16 cellular contexts compared by ENCODE assay signal in the genomic region with DNA sequence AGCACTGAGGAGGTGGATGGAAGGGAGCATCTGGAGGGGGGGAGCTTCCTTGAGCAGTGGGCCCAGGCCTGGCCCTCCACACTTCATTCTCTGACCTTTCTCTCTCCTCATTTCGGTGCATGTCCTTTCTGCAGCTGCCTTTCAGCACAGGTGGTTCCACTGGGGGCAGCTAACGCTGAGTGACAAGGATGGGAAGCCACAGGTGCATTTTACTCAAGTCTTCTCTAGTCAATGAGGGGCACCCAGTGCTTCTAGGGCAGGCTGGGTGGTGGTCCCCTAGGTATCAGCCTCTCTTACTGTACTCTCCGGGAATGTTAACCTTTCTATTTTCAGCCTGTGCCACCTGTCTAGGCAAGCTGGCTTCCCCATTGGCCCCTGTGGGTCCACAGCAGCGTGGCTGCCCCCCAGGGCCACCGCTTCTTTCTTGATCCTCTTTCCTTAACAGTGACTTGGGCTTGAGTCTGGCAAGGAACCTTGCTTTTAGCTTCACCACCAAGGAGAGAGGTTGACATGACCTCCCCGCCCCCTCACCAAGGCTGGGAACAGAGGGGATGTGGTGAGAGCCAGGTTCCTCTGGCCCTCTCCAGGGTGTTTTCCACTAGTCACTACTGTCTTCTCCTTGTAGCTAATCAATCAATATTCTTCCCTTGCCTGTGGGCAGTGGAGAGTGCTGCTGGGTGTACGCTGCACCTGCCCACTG. TPM values are rescaled to one million over a fixed set of nuclear protein-coding genes. Genes with fewer than 3 reads are reported as not detected.
DNase-seq lines count a peak whose midpoint lies in the region; ATAC-seq, FAIRE-seq and TF ChIP-seq lines count a peak whose summit lies in the region.
"Had no signal": no experiment of that assay in that cellular context is flagged by ENCODE, and none has a peak within 500 bp of the region (broad histone marks: within the 10 kb centered on the region; RNA-seq: fewer than 3 reads in every experiment).

No MANE protein-coding gene starts in this region.

- peak overlapping the region; percentile 61 to 80; a peak in 5 of 6 replicates for H3K27ac ChIP-seq in A549
- H3K27ac ChIP-seq in H9 (ENCODE audit: insufficient read length, low read depth, low read length) = no peak overlapping the region
- H3K27ac ChIP-seq: lower lobe of right lung, testis had no signal

- no peak overlapping the region for H2BK120ac ChIP-seq in H9 (ENCODE audit: low read depth, low read length, poor library complexity, severe bottlenecking)

- no peak for TF ChIP-seq RAD21 in A549 (conservative IDR thresholded peaks at IDR 0.05 in 1 of 2, IDR thresholded peaks at IDR 0.05 in 1 of 2)

- no peaks in the 10 kb centered on the region for H4K20me1 ChIP-seq in H9 (ENCODE audit: control insufficient read depth, insufficient read depth, insufficient read length)

- H3K36me3 Mint-ChIP-seq in H9 (ENCODE audit: insufficient read depth in 1 of 3, low read depth in 3 of 3) = peaks cover 25 to 70% (median 63%) of the 10 kb centered on the region in 3 experiments
- H3K36me3 Mint-ChIP-seq in activated T-helper 2 cell treated with anti-CD3 and anti-CD28 coated beads, Interferon-gamma antibody, Interleukin-2, Interleukin-4, amounts not matched to agents 10 μg/mL and 5 μg/mL and 100 μg/mL, durations not matched to agents 14 hours and 24 hours and 36 hours (ENCODE audit: low read depth) = peaks cover 43% of the 10 kb centered on the region
- peaks cover 27% of the 10 kb centered on the region for H3K36me3 Mint-ChIP-seq in mesothelial cell of epicardium

- no peak overlapping the region for H3K4me3 Mint-ChIP-seq in H9
- H3K4me3 Mint-ChIP-seq in activated T-helper 2 cell treated with anti-CD3 and anti-CD28 coated beads, Interferon-gamma antibody, Interleukin-2, Interleukin-4, amounts not matched to agents 10 μg/mL and 5 μg/mL and 100 μg/mL, durations not matched to agents 14 hours and 24 hours and 36 hours (ENCODE audit: low read depth) = no peak overlapping the region
- H3K4me3 Mint-ChIP-seq in mesothelial cell of epicardium = no peak overlapping the region
- H3K4me3 Mint-ChIP-seq: activated naive CD8-positive, alpha-beta T cell treated with anti-CD3 and anti-CD28 coated beads, Interleukin-2, amount 10 ng/mL, durations not matched to agents 7 days and 5 days; B cell had no signal

- H2BK12ac ChIP-seq in H9 (ENCODE audit: insufficient read length, low read depth, low read length) = no peak overlapping the region

- no peak overlapping the region for H3K23ac ChIP-seq in H9 (ENCODE audit: insufficient read length, low read depth, low read length)

- H3K9me3 Mint-ChIP-seq in H9 (no peaks in the 10 kb centered on the region), mesothelial cell of epicardium (no peaks in the 10 kb centered on the region)
- no peaks in the 10 kb centered on the region for H3K9me3 Mint-ChIP-seq in activated T-helper 2 cell treated with anti-CD3 and anti-CD28 coated beads, Interferon-gamma antibody, Interleukin-2, Interleukin-4, amounts not matched to agents 10 μg/mL and 5 μg/mL and 100 μg/mL, durations not matched to agents 14 hours and 24 hours and 36 hours
- H3K9me3 Mint-ChIP-seq: activated naive CD8-positive, alpha-beta T cell treated with anti-CD3 and anti-CD28 coated beads, Interleukin-2, amount 10 ng/mL, durations not matched to agents 7 days and 5 days had no signal

- no peak overlapping the region for H2AK5ac ChIP-seq in H9 (ENCODE audit: insufficient read length, low read length)

- H2BK20ac ChIP-seq in H9 (ENCODE audit: low read depth, low read length, poor library complexity, severe bottlenecking) = no peak overlapping the region

- no peak overlapping the region for H3K14ac ChIP-seq in H9 (ENCODE audit: insufficient read depth, low read length)

- no peak for TF ChIP-seq POLR2A in A549 (IDR thresholded peaks at IDR 0.05; ENCODE audit: low read length)

- H3K27me3 Mint-ChIP-seq in H9 (ENCODE audit: low read depth) (no peaks in the 10 kb centered on the region), mesothelial cell of epicardium (ENCODE audit: low read depth) (no peaks in the 10 kb centered on the region)
- H3K27me3 Mint-ChIP-seq in activated T-helper 2 cell treated with anti-CD3 and anti-CD28 coated beads, Interferon-gamma antibody, Interleukin-2, Interleukin-4, amounts not matched to agents 10 μg/mL and 5 μg/mL and 100 μg/mL, durations not matched to agents 14 hours and 24 hours and 36 hours (ENCODE audit: low read depth) = no peaks in the 10 kb centered on the region
- H3K27me3 Mint-ChIP-seq: activated naive CD8-positive, alpha-beta T cell treated with anti-CD3 and anti-CD28 coated beads, Interleukin-2, amount 10 ng/mL, durations not matched to agents 7 days and 5 days; B cell; progenitor cell of endocrine pancreas had no signal

- H3K23me2 ChIP-seq in H9 (ENCODE audit: insufficient read length, low read depth, low read length, poor library complexity, severe bottlenecking) = no peaks in the 10 kb centered on the region

- no peak overlapping the region for H4K8ac ChIP-seq in H9 (replicated peaks; ENCODE audit: insufficient read length, low read depth, low read length)

- H3K18ac ChIP-seq in H9 (ENCODE audit: insufficient read length, low read depth, low read length) = no peak overlapping the region

- H3T11ph ChIP-seq in H9 (ENCODE audit: low read length) = no peak overlapping the region

- no peak overlapping the region for H3K4me3 ChIP-seq in A549
- H3K4me3 ChIP-seq: dorsolateral prefrontal cortex, lower lobe of right lung, testis had no signal

- no peak overlapping the region for H2BK15ac ChIP-seq in H9 (ENCODE audit: low read depth, low read length)

- POLR2A ChIA-PET in A549 (lab: Yijun Ruan, JAX) = interaction anchor here (1.6 to 2.0 kb wide), 2 partner anchors 62 to 123 kb away, joined by 6 to 8 read pairs; partner anchors contain the start of gene RBBP4

- TF ChIP-seq EP300 in A549 (IDR thresholded peaks at IDR 0.05) = no peak

- ATAC-seq in A549 = 0 out of 6 replicates have a peak, but pooled peaks of 1 of the 2 experiments have one; percentile 2
- ATAC-seq in HG02981 (IDR thresholded peaks at IDR 0.05; ENCODE audit: unreplicated experiment) = no peak
- ATAC-seq in HG02852 (IDR thresholded peaks at IDR 0.05; ENCODE audit: unreplicated experiment) = no peak

- H3K4me1 Mint-ChIP-seq in H9 (peaks cover 15 to 48% of the 10 kb centered on the region in 2 experiments), mesothelial cell of epicardium (peaks cover 32% of the 10 kb centered on the region)
- H3K4me1 Mint-ChIP-seq in activated T-helper 2 cell treated with anti-CD3 and anti-CD28 coated beads, Interferon-gamma antibody, Interleukin-2, Interleukin-4, amounts not matched to agents 10 μg/mL and 5 μg/mL and 100 μg/mL, durations not matched to agents 14 hours and 24 hours and 36 hours (ENCODE audit: low read depth) = peaks cover 5% of the 10 kb centered on the region

- H3K79me1 ChIP-seq in H9 (ENCODE audit: insufficient read depth, low read depth, low read length, poor library complexity, severe bottlenecking) = no peaks in the 10 kb centered on the region

- intact Hi-C loops in activated T-helper 2 cell treated with anti-CD3 and anti-CD28 coated beads, Interferon-gamma antibody, Interleukin-2, Interleukin-4, amounts not matched to agents 10 μg/mL and 5 μg/mL and 100 μg/mL, durations not matched to agents 14 hours and 24 hours and 36 hours (cut with micrococcal nuclease) = loop anchor here (1.0 to 10.0 kb wide), 2 partner anchors 62 to 249 kb away; no protein-coding TSS in a partner anchor

- H3K9ac ChIP-seq in H9 (ENCODE audit: extremely low read depth, insufficient read length, low read length) = no peak overlapping the region

- H4K91ac ChIP-seq in H9 (ENCODE audit: insufficient read length, low read depth, low read length) = no peak overlapping the region

- no peak overlapping the region for H3K4ac ChIP-seq in H9 (ENCODE audit: low read depth, low read length)

- FAIRE-seq in A549 (lab: Jason Lieb, UNC) = no peak

- H3K9me3 ChIP-seq in A549 = no peaks in the 10 kb centered on the region
- no peaks in the 10 kb centered on the region for H3K9me3 ChIP-seq in H9 (ENCODE audit: control insufficient read depth, low read depth, low read length)
- H3K9me3 ChIP-seq: lower lobe of right lung, testis had no signal

- TF ChIP-seq CTCF in A549 (IDR thresholded peaks at IDR 0.05) (no peak), H9 (conservative IDR thresholded peaks at IDR 0.05) (no peak), mesothelial cell of epicardium (IDR thresholded peaks at IDR 0.05; ENCODE audit: unreplicated experiment) (no peak)

- peaks cover 73% of the 10 kb centered on the region for H3K4me1 ChIP-seq in A549
- no peaks in the 10 kb centered on the region; the same call in 1 of the 2 replicates for H3K4me1 ChIP-seq in H9 (ENCODE audit: insufficient read depth, low read length)

- no peak overlapping the region for H2AFZ ChIP-seq in H9 (ENCODE audit: low read length)

- no peak overlapping the region for H4K5ac ChIP-seq in H9 (ENCODE audit: insufficient read length, low read depth, low read length)

- no peak overlapping the region for H3K56ac ChIP-seq in H9 (ENCODE audit: insufficient read length, low read depth, low read length)

- peak overlapping the region; percentile 56 to 96 (median 86); a peak in 4 of 7 replicates for H3K27ac Mint-ChIP-seq in H9
- H3K27ac Mint-ChIP-seq in activated T-helper 2 cell treated with anti-CD3 and anti-CD28 coated beads, Interferon-gamma antibody, Interleukin-2, Interleukin-4, amounts not matched to agents 10 μg/mL and 5 μg/mL and 100 μg/mL, durations not matched to agents 14 hours and 24 hours and 36 hours = peak overlapping the region; percentile 65
- peak overlapping the region; percentile 86 for H3K27ac Mint-ChIP-seq in mesothelial cell of epicardium
- H3K27ac Mint-ChIP-seq: B cell, progenitor cell of endocrine pancreas had no signal

- no peaks in the 10 kb centered on the region for H3K79me2 ChIP-seq in H9 (ENCODE audit: insufficient read depth, low read length)

- CTCF ChIA-PET in A549 (lab: Yijun Ruan, JAX) = interaction anchor here (0.6 to 17.1 kb wide), 27 partner anchors 9 to 373 kb away, joined by 3 to 383 read pairs (median 9); partner anchors contain the start of gene SYNC

- H3K27me3 ChIP-seq in H9 (ENCODE audit: insufficient read depth, low read length) = no peaks in the 10 kb centered on the region
- H3K27me3 ChIP-seq: dorsolateral prefrontal cortex, testis had no signal

- H2BK5ac ChIP-seq in H9 (ENCODE audit: insufficient read length, low read length) = no peak overlapping the region

- H3K4me2 ChIP-seq in A549 (no peak overlapping the region), H9 (ENCODE audit: insufficient read depth, insufficient read length, low read length) (no peak overlapping the region)

- 84% methylated on average over 7 of the region's 7 CpGs for WGBS in A549 (ENCODE audit: missing lambda C conversion rate)
- no CpG with 5 or more reads among the region's 7 CpGs for WGBS in H9 (ENCODE audit: extremely low coverage, insufficient read length, low lambda C conversion rate)

- DNase-seq in A549 (ENCODE audit: low read depth in 1 of 2, low spot score in 1 of 2) (no peak), H9 (no peak), mesothelial cell of epicardium (ENCODE audit: low spot score in 2 of 2, unreplicated experiment in 2 of 2) (no peak), NCI-H345 (lab: John Stamatoyannopoulos, UW) (no peak), NCI-H526 treated with DMSO at 0.1 percent for 48 hours (lab: John Stamatoyannopoulos, UW) (no peak)
- DNase-seq in activated T-helper 2 cell treated with anti-CD3 and anti-CD28 coated beads, Interferon-gamma antibody, Interleukin-2, Interleukin-4, amounts not matched to agents 10 μg/mL and 5 μg/mL and 100 μg/mL, durations not matched to agents 14 hours and 24 hours and 36 hours (ENCODE audit: low spot score) = no peak
- DNase-seq: lower lobe of right lung, NCI-H2171, Right ventricle myocardium superior, testis had no signal

RNA-seq across cellular contexts. Expression of gene YARS1, which starts 43.2 kb away (rescaled TPM):
- polyA plus RNA-seq in A549 (2011; rRNA removed) (103 and 105 TPM in 2 replicates), A549 (2017; fragmentation: RNase III; extraction: RNeasy Plus Mini Kit Qiagen cat#74134 plus additional on column Dnase treatment) (83.2 to 103 TPM (median 92.5 TPM) in 3 replicates)
- polyA plus RNA-seq in A549 (2012; cell fraction: cytosol; rRNA removed) = 52.7 and 55.7 TPM in 2 replicates
- polyA plus RNA-seq in A549 (2012; cell fraction: nucleus; rRNA removed) = 51.1 and 64.7 TPM in 2 replicates
- polyA minus RNA-seq in A549 (2011; rRNA and poly(A)+ RNA removed) = 82.0 and 94.1 TPM in 2 replicates
- total RNA-seq in H9 (2021) (185 and 194 TPM in 2 replicates), mesothelial cell of epicardium (101 to 105 TPM (median 101 TPM) in 3 replicates)
- total RNA-seq in activated T-helper 2 cell treated with anti-CD3 and anti-CD28 coated beads, Interferon-gamma antibody, Interleukin-2, Interleukin-4, amounts not matched to agents 10 μg/mL and 5 μg/mL and 100 μg/mL, durations not matched to agents 14 hours and 24 hours and 36 hours = 155 and 172 TPM in 2 replicates

RNA-seq across cellular contexts. Expression of gene S100PBP, which starts 43.5 kb away (rescaled TPM):
- polyA plus RNA-seq in A549 (2011; rRNA removed) (39.3 and 41.9 TPM in 2 replicates), A549 (2017; fragmentation: RNase III; extraction: RNeasy Plus Mini Kit Qiagen cat#74134 plus additional on column Dnase treatment) (15.9 to 17.0 TPM (median 16.1 TPM) in 3 replicates)
- 6.6 and 7.2 TPM in 2 replicates for polyA plus RNA-seq in A549 (2012; cell fraction: cytosol; rRNA removed)
- 10.4 and 18.2 TPM in 2 replicates for polyA plus RNA-seq in A549 (2012; cell fraction: nucleus; rRNA removed)
- polyA minus RNA-seq in A549 (2011; rRNA and poly(A)+ RNA removed) = 23.1 and 24.8 TPM in 2 replicates
- total RNA-seq in H9 (2021) (50.1 and 51.4 TPM in 2 replicates), mesothelial cell of epicardium (61.8 to 66.8 TPM (median 62.1 TPM) in 3 replicates)
- total RNA-seq in activated T-helper 2 cell treated with anti-CD3 and anti-CD28 coated beads, Interferon-gamma antibody, Interleukin-2, Interleukin-4, amounts not matched to agents 10 μg/mL and 5 μg/mL and 100 μg/mL, durations not matched to agents 14 hours and 24 hours and 36 hours = 50.2 and 50.5 TPM in 2 replicates
